Comparison of ENCODE assay signal across 10 cellular contexts in genomic region chr2:156908825-156909224, GRCh38.
DNase-seq lines count a peak whose midpoint lies in the region; ATAC-seq, FAIRE-seq and TF ChIP-seq lines count a peak whose summit lies in the region.
"Had no signal": no experiment of that assay in that cellular context is flagged by ENCODE, and none has a peak within 500 bp of the region (broad histone marks: within the 10 kb centered on the region; RNA-seq: fewer than 3 reads in every experiment).

No MANE protein-coding gene starts in this region.

- H3K36me3 ChIP-seq in GM06990 (ENCODE audit: control insufficient read depth, insufficient read depth, low read length) (no peaks in the 10 kb centered on the region), fibroblast of lung (ENCODE audit: control insufficient read depth, insufficient read depth, low read length) (no peaks in the 10 kb centered on the region), pancreas (no peaks in the 10 kb centered on the region), tibial nerve (no peaks in the 10 kb centered on the region)
- H3K36me3 ChIP-seq: SJSA1 had no signal

- H4K20me1 ChIP-seq in fibroblast of lung (ENCODE audit: control insufficient read depth, extremely low read depth, insufficient read depth, low read length): no peaks in the 10 kb centered on the region

- H3K9me3 ChIP-seq in fibroblast of lung (ENCODE audit: control insufficient read depth, insufficient read depth, low read depth, low read length): no peaks in the 10 kb centered on the region
- no peaks in the 10 kb centered on the region for H3K9me3 ChIP-seq in pancreas
- no peaks in the 10 kb centered on the region for H3K9me3 ChIP-seq in tibial nerve
- H3K9me3 ChIP-seq: SJSA1 had no signal

- WGBS in pancreas, 2 donors: 19 to 28% methylated on average over 1 of the region's 1 CpG
- WGBS in tibial nerve, 2 donors: 44 to 62% methylated on average over 1 of the region's 1 CpG

- no peak overlapping the region for H3K27ac ChIP-seq in fibroblast of lung (ENCODE audit: insufficient read depth, low read length)
- no peak overlapping the region for H3K27ac ChIP-seq in pancreas
- H3K27ac ChIP-seq in tibial nerve: no peak overlapping the region
- H3K27ac ChIP-seq: SJSA1 had no signal

- TF ChIP-seq EP300 in tibial nerve (IDR thresholded peaks at IDR 0.05): no peak

- peak; percentile 95 for ATAC-seq in GM21717 (IDR thresholded peaks at IDR 0.05; ENCODE audit: unreplicated experiment)
- peak; percentile 63 for ATAC-seq in HG03460 (IDR thresholded peaks at IDR 0.05; ENCODE audit: unreplicated experiment)
- no peak for ATAC-seq in pancreas

- H3K4me3 ChIP-seq in GM06990 (replicated peaks; ENCODE audit: low read depth, low read length) (no peak overlapping the region), fibroblast of lung (replicated peaks in 1 of 4; ENCODE audit: control extremely low read depth in 1 of 4, insufficient read depth in 1 of 4, low read depth in 3 of 4, low read length in 4 of 4) (no peak overlapping the region), pancreas (no peak overlapping the region), tibial nerve (no peak overlapping the region)
- H3K4me3 ChIP-seq: SJSA1 had no signal

- no peak for TF ChIP-seq POLR2A in tibial nerve (IDR thresholded peaks at IDR 0.05)

- H3K27me3 ChIP-seq in GM06990 (replicated peaks; ENCODE audit: control insufficient read depth, insufficient read depth, low read length) (no peaks in the 10 kb centered on the region), fibroblast of lung (ENCODE audit: control insufficient read depth, insufficient read depth, low read length) (no peaks in the 10 kb centered on the region), pancreas (no peaks in the 10 kb centered on the region), tibial nerve (no peaks in the 10 kb centered on the region)
- H3K27me3 ChIP-seq: SJSA1 had no signal

- H3K9ac ChIP-seq in fibroblast of lung (ENCODE audit: insufficient read depth, low read length): no peak overlapping the region

- no peak overlapping the region for H2AFZ ChIP-seq in fibroblast of lung (ENCODE audit: low read length)

- TF ChIP-seq CTCF in GM06990 (IDR thresholded peaks at IDR 0.05; ENCODE audit: insufficient read depth, low read length, poor library complexity, severe bottlenecking) (no peak), fibroblast of lung (conservative IDR thresholded peaks at IDR 0.05 in 1 of 2, IDR thresholded peaks at IDR 0.05 in 1 of 2; ENCODE audit: low read depth in 1 of 2, low read length in 2 of 2) (no peak), pancreas (IDR thresholded peaks at IDR 0.05) (no peak), tibial nerve (IDR thresholded peaks at IDR 0.05) (no peak)

- H3K79me2 ChIP-seq in fibroblast of lung (ENCODE audit: control insufficient read depth, insufficient read depth, low read length): no peaks in the 10 kb centered on the region

- no peaks in the 10 kb centered on the region for H3K4me1 ChIP-seq in fibroblast of lung (ENCODE audit: control insufficient read depth, extremely low read depth, insufficient read depth, low read length)
- H3K4me1 ChIP-seq in pancreas: no peaks in the 10 kb centered on the region
- H3K4me1 ChIP-seq in tibial nerve: no peaks in the 10 kb centered on the region

- intact Hi-C loops in pancreas (cut with DNase I): no loop called here

- no peak overlapping the region for H3K4me2 ChIP-seq in fibroblast of lung (ENCODE audit: extremely low read depth, insufficient read depth, low read length)

- DNase-seq in GM06990 (ENCODE audit: extremely low read depth, insufficient read length): peak; percentile 10
- DNase-seq in fibroblast of lung (ENCODE audit: low read depth in 2 of 2): peak; percentile 84 to 85
- DNase-seq in occipital lobe (lab: John Stamatoyannopoulos, UW): no peak
- no peak for DNase-seq in pancreas
- no peak for DNase-seq in tibial nerve (ENCODE audit: low spot score in 2 of 2)
- DNase-seq in SIG-M5 treated with dmso at 0.1 percent for 504 hours (lab: John Stamatoyannopoulos, UW; ENCODE audit: unreplicated experiment): no peak
- DNase-seq: DMS79 treated with DMSO at 0.1 percent for 48 hours had no signal

- FAIRE-seq in pancreas (lab: Jason Lieb, UNC): no peak

Comparison
In these comparisons a context has a peak if more than half of its experiments do, and no peak if none do; other contexts are left out.
1. DNase-seq: peak in GM06990 (single experiment) and fibroblast of lung (2 of 2); none in occipital lobe (single experiment), pancreas (0 of 6), tibial nerve (0 of 2) and SIG-M5 treated with dmso at 0.1 percent for 504 hours (single experiment).
2. ATAC-seq: peak in GM21717 (single experiment) and HG03460 (single experiment); none in pancreas (0 of 4).